Comparison of ENCODE assay signal across 8 cellular contexts in the genomic region with DNA sequence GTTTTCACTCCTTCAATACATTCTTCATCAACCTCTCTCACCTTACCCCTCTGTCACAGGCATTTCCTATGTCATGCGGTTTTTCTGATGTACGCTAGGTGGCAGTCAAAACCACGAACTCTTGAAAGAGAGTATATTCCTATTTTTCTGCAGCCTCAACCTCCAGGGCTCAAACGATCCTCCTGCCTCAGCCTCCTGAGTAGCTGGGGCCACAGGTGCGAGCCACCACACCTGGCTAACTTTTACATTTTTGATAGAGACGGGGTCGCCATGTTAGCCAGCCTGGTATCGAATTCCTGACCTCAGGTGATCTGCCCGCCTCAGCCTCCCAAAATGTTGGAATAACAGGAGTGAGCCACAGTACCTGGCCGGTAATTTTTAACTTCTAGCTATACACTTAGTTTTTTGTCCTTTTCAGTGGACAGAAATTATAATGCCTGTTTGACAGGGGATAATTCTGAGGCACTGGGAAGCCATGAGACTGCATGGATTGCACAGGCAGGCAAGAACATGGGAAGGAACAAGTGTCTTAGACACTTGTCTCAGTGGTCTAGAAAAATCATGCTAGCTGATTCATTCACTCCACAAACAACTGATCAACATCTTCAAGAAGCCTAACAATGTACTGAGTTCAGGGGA. TPM values are rescaled to one million over a fixed set of nuclear protein-coding genes. Genes with fewer than 3 reads are reported as not detected.
DNase-seq lines count a peak whose midpoint lies in the region; TF ChIP-seq lines count a peak whose summit lies in the region.

No MANE protein-coding gene starts in this region.

- CTCF ChIA-PET in A673 (lab: Charles Lee), result no interaction called here

- H3K9me3 ChIP-seq in A673 (ENCODE audit: low read depth, low read length, poor library complexity, severe bottlenecking) (no peaks in the 10 kb centered on the region), esophagus muscularis mucosa (no peaks in the 10 kb centered on the region)

- TF ChIP-seq EP300 in esophagus muscularis mucosa (IDR thresholded peaks at IDR 0.05), result no peak

- BruUV-seq in A673 (replicated peaks; lab: Mats Ljungman, UMichigan), result no TSS peak

- no peaks in the 10 kb centered on the region for H3K9me3 Mint-ChIP-seq in nephron progenitor cell

- POLR2A ChIA-PET in A673 (lab: Charles Lee; ENCODE audit: low non-redundant PET), result no interaction called here

- H3K4me3 ChIP-seq in A673 (ENCODE audit: low read depth, low read length, poor library complexity, severe bottlenecking) (no peak overlapping the region), GM12875 (ENCODE audit: low read depth, low read length) (no peak overlapping the region), esophagus muscularis mucosa (no peak overlapping the region)

- no peak for TF ChIP-seq POLR2A in esophagus muscularis mucosa (IDR thresholded peaks at IDR 0.05; ENCODE audit: low read depth)

- H3K27me3 ChIP-seq in A673 (replicated peaks; ENCODE audit: insufficient read depth, low read depth, low read length, poor library complexity) (no peaks in the 10 kb centered on the region), esophagus muscularis mucosa (no peaks in the 10 kb centered on the region)

- H3K4me1 Mint-ChIP-seq in nephron progenitor cell, result peaks cover 19% of the 10 kb centered on the region

- H3K4me3 Mint-ChIP-seq in nephron progenitor cell, result no peak overlapping the region

- H3K27ac Mint-ChIP-seq in nephron progenitor cell, result no peak overlapping the region

- intact Hi-C loops in A673 (cut with micrococcal nuclease; ENCODE audit: unreplicated experiment), result no loop called here
- intact Hi-C loops in esophagus muscularis mucosa (cut with DNase I), result no loop called here

- no peak overlapping the region for H3K27ac ChIP-seq in A673 (ENCODE audit: low read depth, low read length, poor library complexity, severe bottlenecking)
- no peak overlapping the region for H3K27ac ChIP-seq in esophagus muscularis mucosa (replicated peaks in 1 of 4)

- no peaks in the 10 kb centered on the region for H3K27me3 Mint-ChIP-seq in nephron progenitor cell (ENCODE audit: low read depth, poor library complexity)

- no peaks in the 10 kb centered on the region for H3K36me3 Mint-ChIP-seq in nephron progenitor cell (ENCODE audit: low read depth)

- H3K4me1 ChIP-seq in A673 (ENCODE audit: insufficient read depth, low read length, poor library complexity, severe bottlenecking), result peaks cover 3% of the 10 kb centered on the region
- H3K4me1 ChIP-seq in esophagus muscularis mucosa, result peaks cover 0 to 12% (median 6%) of the 10 kb centered on the region in 4 donors

- TF ChIP-seq CTCF in A673 (conservative IDR thresholded peaks at IDR 0.05; ENCODE audit: low read depth, low read length) (peak; percentile 77), GM12875 (IDR thresholded peaks at IDR 0.05; ENCODE audit: borderline replicate concordance, insufficient read depth, low read depth, low read length) (peak; percentile 52), esophagus muscularis mucosa (IDR thresholded peaks at IDR 0.05) (peak; percentile 78 to 81 (median 80)), nephron progenitor cell (IDR thresholded peaks at IDR 0.05) (peak; percentile 71)

- H3K36me3 ChIP-seq in A673 (ENCODE audit: insufficient read depth, low read length, poor library complexity, severe bottlenecking), result no peaks in the 10 kb centered on the region
- H3K36me3 ChIP-seq in esophagus muscularis mucosa, result no peaks in the 10 kb centered on the region

- WGBS in esophagus muscularis mucosa, result 34% methylated on average over 10 of the region's 10 CpGs

- DNase-seq in A673 (ENCODE audit: low spot score), result peak; percentile 74
- DNase-seq in NCI-H2196 (lab: John Stamatoyannopoulos, UW; ENCODE audit: unreplicated experiment), result peak; percentile 10
- peak; percentile 45 for DNase-seq in activated CD4-positive, alpha-beta T cell treated with anti-CD3 and anti-CD28 coated beads for 48 hours
- DNase-seq in esophagus muscularis mucosa (ENCODE audit: extremely low spot score), result no peak
- no peak for DNase-seq in nephron progenitor cell
- no peak for DNase-seq in globus pallidus (ENCODE audit: low spot score)
- no peak for DNase-seq in HPDE6-E6E7 (ENCODE audit: extremely low spot score)

RNA-seq across cellular contexts. Expression of gene HFE, which starts 22.5 kb away (rescaled TPM):
- total RNA-seq in A673 (2021), result 7.8 and 11.5 TPM in 2 replicates
- total RNA-seq in esophagus muscularis mucosa, result 1 to 10 TPM; 3.0 to 9.9 (median 6.5) TPM

Comparison
In these comparisons a context has a peak if more than half of its experiments do, and no peak if none do; other contexts are left out.
1. DNase-seq: peak in A673 (single experiment), NCI-H2196 (single experiment) and activated CD4-positive, alpha-beta T cell treated with anti-CD3 and anti-CD28 coated beads for 48 hours (single experiment); none in esophagus muscularis mucosa (single experiment), nephron progenitor cell (single experiment), globus pallidus (single experiment) and HPDE6-E6E7 (single experiment).
2. Peak in every context shown above with its lines, with median percentiles within 50 percentile points of each other: CTCF ChIP-seq.